12 cellular contexts compared by ENCODE assay signal in the genomic region with DNA sequence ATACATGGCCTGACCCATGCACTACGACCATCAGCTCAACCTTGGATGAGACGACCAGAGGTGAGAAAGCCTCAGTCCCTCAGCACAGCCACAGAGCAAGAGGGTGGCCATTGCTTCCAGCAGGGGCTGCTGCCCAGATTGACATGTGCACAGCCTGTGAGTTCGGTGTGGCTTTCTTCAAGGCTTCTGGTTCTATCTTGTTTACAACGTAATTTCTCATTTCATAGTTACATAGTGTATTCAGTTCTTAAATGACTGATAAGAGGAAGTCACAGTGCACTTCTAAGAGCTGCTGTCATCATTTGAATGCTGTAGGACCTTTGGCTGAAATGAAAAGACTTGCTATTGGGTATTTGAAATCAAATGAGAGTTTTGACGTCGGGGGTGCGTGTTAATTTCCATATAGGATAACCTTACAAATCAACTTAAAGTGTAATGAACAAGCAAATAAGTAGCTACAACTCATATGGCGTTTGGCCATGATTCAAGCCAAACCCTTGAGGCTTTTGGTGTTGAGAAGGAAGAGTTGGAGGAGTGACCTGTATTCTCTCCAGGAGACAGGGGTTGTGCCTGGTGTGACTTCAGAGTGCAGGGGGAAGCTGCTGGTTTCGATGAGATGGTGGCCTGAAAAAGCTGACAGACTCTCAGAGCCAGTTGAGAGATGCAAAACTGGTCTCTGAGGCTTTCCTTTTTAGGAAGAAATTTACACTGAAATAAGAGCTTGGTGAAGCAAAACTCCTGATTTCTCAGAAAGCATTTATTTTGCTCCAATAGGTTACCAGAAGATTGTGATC. TPM values are rescaled to one million over a fixed set of nuclear protein-coding genes. Genes with fewer than 3 reads are reported as not detected.
DNase-seq lines count a peak whose midpoint lies in the region; ATAC-seq, FAIRE-seq and TF ChIP-seq lines count a peak whose summit lies in the region.
"Had no signal": no experiment of that assay in that cellular context is flagged by ENCODE, and none has a peak within 500 bp of the region (broad histone marks: within the 10 kb centered on the region; RNA-seq: fewer than 3 reads in every experiment).

No MANE protein-coding gene starts in this region.

- no peaks in the 10 kb centered on the region for H3K27me3 ChIP-seq in naive thymus-derived CD4-positive, alpha-beta T cell (ENCODE audit: control insufficient read depth in 2 of 2, insufficient read depth in 2 of 2, low read length in 2 of 2)
- H3K27me3 ChIP-seq in pancreas = no peaks in the 10 kb centered on the region
- H3K27me3 ChIP-seq in neuronal stem cell (ENCODE audit: control insufficient read depth in 3 of 3, insufficient read depth in 3 of 3, low read depth in 1 of 3, low read length in 3 of 3) = no peaks in the 10 kb centered on the region
- H3K27me3 ChIP-seq: heart right ventricle had no signal

- no peak overlapping the region for H2BK5ac ChIP-seq in neuronal stem cell (ENCODE audit: low read length)

- H3K4me3 ChIP-seq in naive thymus-derived CD4-positive, alpha-beta T cell (ENCODE audit: low read length) = no peak overlapping the region
- H3K4me3 ChIP-seq in pancreas (no peak overlapping the region), neuronal stem cell (ENCODE audit: low read length in 2 of 2) (no peak overlapping the region)
- H3K4me3 ChIP-seq: heart right ventricle had no signal

- H2AK5ac ChIP-seq in neuronal stem cell (ENCODE audit: low read depth, low read length) = no peak overlapping the region

- H3K18ac ChIP-seq in neuronal stem cell (ENCODE audit: low read length) = no peak overlapping the region

- no peak overlapping the region for H4K8ac ChIP-seq in neuronal stem cell (ENCODE audit: low read depth, low read length)

- DNase-seq in activated CD8-positive, alpha-beta memory T cell treated with anti-CD3 and anti-CD28 coated beads for 24 hours = peak; percentile 46
- no peak for DNase-seq in activated CD8-positive, alpha-beta memory T cell treated with anti-CD3 and anti-CD28 coated beads, Interleukin-2, amount 50 U/mL, for 48 hours
- DNase-seq in naive thymus-derived CD4-positive, alpha-beta T cell = no peak
- DNase-seq in pancreas (no peak), neuronal stem cell (ENCODE audit: low spot score) (no peak), SIG-M5 treated with dmso at 0.1 percent for 504 hours (lab: John Stamatoyannopoulos, UW; ENCODE audit: unreplicated experiment) (no peak)
- DNase-seq: activated CD4-positive, CD25-positive, alpha-beta regulatory T cell treated with anti-CD3 and anti-CD28 coated beads, Interleukin-2, amount 50 U/mL, for 72 hours; heart right ventricle; PC-3 had no signal

- peak; percentile 83 for ATAC-seq in GM21619 (IDR thresholded peaks at IDR 0.05; ENCODE audit: unreplicated experiment)
- peak; percentile 88 for ATAC-seq in HG03354 (IDR thresholded peaks at IDR 0.05; ENCODE audit: poor library complexity, severe bottlenecking, unreplicated experiment)
- ATAC-seq in naive thymus-derived CD4-positive, alpha-beta T cell = no peak
- ATAC-seq in pancreas = no peak
- ATAC-seq: heart right ventricle had no signal

- no peak overlapping the region for H3K23ac ChIP-seq in neuronal stem cell (ENCODE audit: low read depth, low read length, poor library complexity)

- WGBS in pancreas, 2 donors = 84 to 89% methylated on average over 9 of the region's 9 CpGs
- WGBS in neuronal stem cell (ENCODE audit: extremely low coverage in 2 of 2, insufficient read length in 2 of 2, insufficient replicate concordance in 1 of 2), 2 donors = no CpG with 5 or more reads among the region's 9 CpGs

- peak overlapping the region in 7 of 9 donors; percentile 4 to 64 (median 21) for H3K27ac Mint-ChIP-seq in naive thymus-derived CD4-positive, alpha-beta T cell

- H4K91ac ChIP-seq in neuronal stem cell (ENCODE audit: low read depth, low read length, poor library complexity) = no peak overlapping the region

- H3K27ac ChIP-seq in naive thymus-derived CD4-positive, alpha-beta T cell (ENCODE audit: low read depth, low read length) = no peak overlapping the region
- H3K27ac ChIP-seq in pancreas = no peak overlapping the region
- H3K27ac ChIP-seq in neuronal stem cell (replicated peaks; ENCODE audit: low read length) = no peak overlapping the region
- H3K27ac ChIP-seq: heart right ventricle had no signal

- intact Hi-C loops in naive thymus-derived CD4-positive, alpha-beta T cell (cut with micrococcal nuclease) = no loop called here
- intact Hi-C loops in pancreas (cut with DNase I) = no loop called here

- no peak for FAIRE-seq in pancreas (lab: Jason Lieb, UNC)

- H3K14ac ChIP-seq in neuronal stem cell (ENCODE audit: low read length) = no peak overlapping the region

- CTCF ChIA-PET in naive thymus-derived CD4-positive, alpha-beta T cell (lab: Charles Lee) = interaction anchor here (0.6 kb wide), 1 partner anchor 46 kb away, joined by 5 read pairs; no protein-coding TSS in a partner anchor

- H2BK120ac ChIP-seq in neuronal stem cell (ENCODE audit: low read depth, low read length) = no peak overlapping the region

- H3K9me3 ChIP-seq in naive thymus-derived CD4-positive, alpha-beta T cell (ENCODE audit: control insufficient read depth in 2 of 3, low read length in 3 of 3) = no peaks in the 10 kb centered on the region
- H3K9me3 ChIP-seq in pancreas (no peaks in the 10 kb centered on the region), neuronal stem cell (replicated peaks in 1 of 2; ENCODE audit: control insufficient read depth in 2 of 2, insufficient read depth in 1 of 2, low read depth in 1 of 2, low read length in 2 of 2) (no peaks in the 10 kb centered on the region)
- H3K9me3 ChIP-seq: heart right ventricle had no signal

- POLR2A ChIA-PET in naive thymus-derived CD4-positive, alpha-beta T cell (lab: Charles Lee) = no interaction called here

- H3K27me3 Mint-ChIP-seq in naive thymus-derived CD4-positive, alpha-beta T cell = no peaks in the 10 kb centered on the region
- H3K27me3 Mint-ChIP-seq: central memory CD8-positive, alpha-beta T cell had no signal

- no peak for TF ChIP-seq CTCF in pancreas (IDR thresholded peaks at IDR 0.05)

- peaks cover 0 to 6% of the 10 kb centered on the region in 2 donors for H3K4me1 ChIP-seq in naive thymus-derived CD4-positive, alpha-beta T cell (ENCODE audit: control insufficient read depth in 2 of 2, insufficient read depth in 2 of 2, low read length in 2 of 2)
- peaks cover 0 to 9% (median 4%) of the 10 kb centered on the region in 3 donors for H3K4me1 ChIP-seq in pancreas
- no peaks in the 10 kb centered on the region for H3K4me1 ChIP-seq in neuronal stem cell (ENCODE audit: control insufficient read depth in 2 of 2, insufficient read depth in 1 of 2, low read depth in 1 of 2, low read length in 2 of 2)

- no peak overlapping the region for H2BK12ac ChIP-seq in neuronal stem cell (ENCODE audit: low read length)

- no peak overlapping the region for H3K4ac ChIP-seq in neuronal stem cell (ENCODE audit: low read length)

- no peak overlapping the region for H2AFZ ChIP-seq in neuronal stem cell (ENCODE audit: low read length)

- no peak overlapping the region for H3K4me2 ChIP-seq in neuronal stem cell (ENCODE audit: insufficient read depth, low read length, poor library complexity, severe bottlenecking)

- no peaks in the 10 kb centered on the region for H3K9me3 Mint-ChIP-seq in naive thymus-derived CD4-positive, alpha-beta T cell
- H3K9me3 Mint-ChIP-seq: central memory CD8-positive, alpha-beta T cell had no signal

- no peaks in the 10 kb centered on the region for H3K36me3 ChIP-seq in naive thymus-derived CD4-positive, alpha-beta T cell (ENCODE audit: control insufficient read depth in 2 of 3, insufficient read depth in 3 of 3, low read length in 3 of 3)
- no peaks in the 10 kb centered on the region for H3K36me3 ChIP-seq in pancreas
- H3K36me3 ChIP-seq in neuronal stem cell (replicated peaks in 1 of 2; ENCODE audit: control insufficient read depth in 2 of 2, insufficient read depth in 2 of 2, low read length in 2 of 2) = no peaks in the 10 kb centered on the region

- peaks cover 20 to 91% (median 77%) of the 10 kb centered on the region in 7 donors for H3K4me1 Mint-ChIP-seq in naive thymus-derived CD4-positive, alpha-beta T cell

- peak overlapping the region in 2 of 10 donors; percentile 7 to 13 for H3K4me3 Mint-ChIP-seq in naive thymus-derived CD4-positive, alpha-beta T cell
- H3K4me3 Mint-ChIP-seq: central memory CD8-positive, alpha-beta T cell had no signal

- no peak overlapping the region for H2BK15ac ChIP-seq in neuronal stem cell (ENCODE audit: low read length)

- H3K9ac ChIP-seq in neuronal stem cell (ENCODE audit: low read depth, low read length, poor library complexity) = no peak overlapping the region

- no peaks in the 10 kb centered on the region for H3K79me1 ChIP-seq in neuronal stem cell (ENCODE audit: low read depth, low read length)

- H3K36me3 Mint-ChIP-seq in naive thymus-derived CD4-positive, alpha-beta T cell = peaks cover 0 to 18% (median 6%) of the 10 kb centered on the region in 5 donors

RNA-seq across cellular contexts. Expression of a gene that starts 51.0 kb away (rescaled TPM):
- 10 to 100 TPM; 17.9 to 33.5 (median 25.7) TPM for total RNA-seq in naive thymus-derived CD4-positive, alpha-beta T cell
- 1 to 10 TPM; 4.5 to 6.6 TPM for polyA plus RNA-seq in naive thymus-derived CD4-positive, alpha-beta T cell
- total RNA-seq in pancreas = 10 to 100 TPM in 2 of 6 donors, 1 to 10 TPM in 4; 6.3 to 13.6 (median 8.1) TPM
- polyA plus RNA-seq in pancreas = 1 to 10 TPM; 4.7 to 8.0 TPM
- 1.0 TPM for polyA plus RNA-seq in neuronal stem cell (2013, experiment 1 of 2)
- 0.96 TPM for polyA plus RNA-seq in neuronal stem cell (2013, experiment 2 of 2)

RNA-seq across cellular contexts. Expression of a gene that starts 52.7 kb away (rescaled TPM):
- 10 to 100 TPM; 25.1 to 59.1 (median 31.7) TPM for total RNA-seq in naive thymus-derived CD4-positive, alpha-beta T cell
- polyA plus RNA-seq in naive thymus-derived CD4-positive, alpha-beta T cell = 10 to 100 TPM; 17.0 to 25.5 TPM
- 10 to 100 TPM; 15.7 to 23.0 (median 18.8) TPM for total RNA-seq in pancreas
- 10 to 100 TPM in 1 of 2 donors, 1 to 10 TPM in 1; 7.2 to 10.9 TPM for polyA plus RNA-seq in pancreas
- polyA plus RNA-seq in neuronal stem cell (2013, experiment 1 of 2) = 7.2 TPM
- 7.1 TPM for polyA plus RNA-seq in neuronal stem cell (2013, experiment 2 of 2)

Comparison
In these comparisons a context has a peak if more than half of its experiments do, and no peak if none do; other contexts are left out.
1. ATAC-seq: peak in GM21619 (single experiment) and HG03354 (single experiment); none in naive thymus-derived CD4-positive, alpha-beta T cell (single experiment) and pancreas (0 of 4).